9 cellular contexts compared by ENCODE assay signal in genomic region chr1:59976194-59977074, GRCh38. TPM values are rescaled to one million over a fixed set of nuclear protein-coding genes. Genes with fewer than 3 reads are reported as not detected.
DNase-seq lines count a peak whose midpoint lies in the region; ATAC-seq and TF ChIP-seq lines count a peak whose summit lies in the region.
"Had no signal": no experiment of that assay in that cellular context is flagged by ENCODE, and none has a peak within 500 bp of the region (broad histone marks: within the 10 kb centered on the region; RNA-seq: fewer than 3 reads in every experiment).

No MANE protein-coding gene starts in this region.

- H3K9ac ChIP-seq in SK-N-MC (ENCODE audit: insufficient read length) (no peak overlapping the region), skeletal muscle tissue (ENCODE audit: low read depth in 1 of 3, low read length in 3 of 3) (no peak overlapping the region)

- H3K36me3 ChIP-seq in SK-N-MC (ENCODE audit: insufficient read depth, low read length) (no peaks in the 10 kb centered on the region), iPS DF 6.9 (ENCODE audit: control insufficient read depth, insufficient read depth, low read length) (no peaks in the 10 kb centered on the region), skeletal muscle tissue (ENCODE audit: control insufficient read depth in 3 of 3, insufficient read depth in 3 of 3, low read length in 3 of 3) (no peaks in the 10 kb centered on the region)

- CTCF ChIA-PET in CD4-positive, alpha-beta T cell (lab: Charles Lee), result no interaction called here

- no CpG with 5 or more reads among the region's 19 CpGs for WGBS in iPS DF 6.9 (ENCODE audit: insufficient coverage, insufficient read length)

- H3K27me3 ChIP-seq in CD4-positive, alpha-beta T cell (ENCODE audit: control insufficient read depth, insufficient read depth, low read length), result peaks cover 14% of the 10 kb centered on the region
- H3K27me3 ChIP-seq in iPS DF 6.9 (ENCODE audit: control insufficient read depth, insufficient read depth, low read length) (no peaks in the 10 kb centered on the region), skeletal muscle tissue (ENCODE audit: control insufficient read depth in 3 of 3, insufficient read depth in 3 of 3, low read length in 3 of 3) (no peaks in the 10 kb centered on the region)

- H3K27ac ChIP-seq in CD4-positive, alpha-beta T cell (ENCODE audit: low read depth, low read length), result no peak overlapping the region
- H3K27ac ChIP-seq in SK-N-MC (no peak overlapping the region), iPS DF 6.9 (ENCODE audit: low read length) (no peak overlapping the region), skeletal muscle tissue (ENCODE audit: low read depth, low read length) (no peak overlapping the region)

- peaks cover 2% of the 10 kb centered on the region for H3K4me1 Mint-ChIP-seq in CD4-positive, alpha-beta T cell (ENCODE audit: low read depth)

- H3K27me3 Mint-ChIP-seq in CD4-positive, alpha-beta T cell, result peaks cover 30% of the 10 kb centered on the region

- H3K27ac Mint-ChIP-seq in CD4-positive, alpha-beta T cell, result no peak overlapping the region
- H3K27ac Mint-ChIP-seq: IgD-negative memory B cell had no signal

- intact Hi-C loops in CD4-positive, alpha-beta T cell (cut with DNase I, micrococcal nuclease), result loop anchor here in 1 of 2 experiments (1.0 to 10.0 kb wide), 4 partner anchors 1068 to 1876 kb away; no protein-coding TSS in a partner anchor

- peak in 9 of 10 experiments; percentile 6 to 51 (median 26) for DNase-seq in CD4-positive, alpha-beta T cell
- DNase-seq in MV-4-11 (lab: John Stamatoyannopoulos, UW), result peak; percentile 21
- no peak for DNase-seq in SK-N-MC (ENCODE audit: low read depth, low spot score)
- peak; percentile 66 for DNase-seq in astrocyte of the spinal cord (ENCODE audit: low read depth, low spot score)
- peak; percentile 29 for DNase-seq in iPS DF 6.9 (ENCODE audit: low read depth, low spot score)

- peak overlapping the region; percentile 58 for H3K4me3 ChIP-seq in SK-N-MC
- H3K4me3 ChIP-seq in astrocyte of the spinal cord (ENCODE audit: low read depth, low read length), result no peak overlapping the region
- no peak overlapping the region for H3K4me3 ChIP-seq in iPS DF 6.9 (ENCODE audit: low read length)
- H3K4me3 ChIP-seq in skeletal muscle tissue (ENCODE audit: low read length in 3 of 3), result peak overlapping the region in 2 of 3 donors; percentile 13 to 38

- H3K36me3 Mint-ChIP-seq in CD4-positive, alpha-beta T cell (ENCODE audit: low read depth), result no peaks in the 10 kb centered on the region
- H3K36me3 Mint-ChIP-seq: IgD-negative memory B cell had no signal

- POLR2A ChIA-PET in CD4-positive, alpha-beta T cell (lab: Charles Lee), result no interaction called here

- H3K9me3 ChIP-seq in CD4-positive, alpha-beta T cell (ENCODE audit: control insufficient read depth, low read length), result no peaks in the 10 kb centered on the region
- H3K9me3 ChIP-seq in SK-N-MC (ENCODE audit: low read depth, low read length) (no peaks in the 10 kb centered on the region), iPS DF 6.9 (ENCODE audit: control insufficient read depth, insufficient read depth, low read length) (no peaks in the 10 kb centered on the region), skeletal muscle tissue (ENCODE audit: control insufficient read depth in 3 of 3, low read length in 3 of 3) (no peaks in the 10 kb centered on the region)

- peak; percentile 82 for TF ChIP-seq CTCF in CD4-positive, alpha-beta T cell (IDR thresholded peaks at IDR 0.05)
- peak; percentile 95 for TF ChIP-seq CTCF in astrocyte of the spinal cord (IDR thresholded peaks at IDR 0.05; ENCODE audit: low read depth, low read length)

- in situ Hi-C loops in astrocyte of the spinal cord (cut with HindIII; ENCODE audit: low sequenced_read_pairs), result no loop called here

- H3K4me3 Mint-ChIP-seq in CD4-positive, alpha-beta T cell, result no peak overlapping the region
- H3K4me3 Mint-ChIP-seq: IgD-negative memory B cell had no signal

- H3K9me3 Mint-ChIP-seq in CD4-positive, alpha-beta T cell, result no peaks in the 10 kb centered on the region
- H3K9me3 Mint-ChIP-seq: IgD-negative memory B cell had no signal

- no peak for ATAC-seq in CD4-positive, alpha-beta T cell (ENCODE audit: poor library complexity)
- ATAC-seq in GM21423 (IDR thresholded peaks at IDR 0.05; ENCODE audit: unreplicated experiment), result peak; percentile 70
- no peak for ATAC-seq in HG03025 (IDR thresholded peaks at IDR 0.05; ENCODE audit: low FRiP score, unreplicated experiment)

- H3K4me1 ChIP-seq in iPS DF 6.9 (ENCODE audit: control insufficient read depth, insufficient read depth, low read length), result no peaks in the 10 kb centered on the region
- peaks cover 0 to 8% (median 3%) of the 10 kb centered on the region in 3 donors for H3K4me1 ChIP-seq in skeletal muscle tissue (ENCODE audit: control insufficient read depth in 3 of 3, insufficient read depth in 3 of 3, low read length in 3 of 3)

RNA-seq across cellular contexts. Expression of gene CYP2J2, which starts 49.9 kb away (rescaled TPM):
- under 1 TPM; 0.28 to 0.33 TPM for total RNA-seq in CD4-positive, alpha-beta T cell
- total RNA-seq in skeletal muscle tissue, result 38.1 TPM

Comparison
In these comparisons a context has a peak if more than half of its experiments do, and no peak if none do; other contexts are left out.
1. H3K4me3 ChIP-seq: peak in SK-N-MC (single experiment) and skeletal muscle tissue (2 of 3); none in astrocyte of the spinal cord (single experiment) and iPS DF 6.9 (single experiment).
2. RNA of gene CYP2J2, which starts 49.9 kb away (total RNA-seq): 38.1 TPM in skeletal muscle tissue (single experiment); 0.28 to 0.33 TPM in CD4-positive, alpha-beta T cell; every median in the first group is over 10 times any median in the second.